ENCODE assay signal across 4 cellular contexts in the genomic region with DNA sequence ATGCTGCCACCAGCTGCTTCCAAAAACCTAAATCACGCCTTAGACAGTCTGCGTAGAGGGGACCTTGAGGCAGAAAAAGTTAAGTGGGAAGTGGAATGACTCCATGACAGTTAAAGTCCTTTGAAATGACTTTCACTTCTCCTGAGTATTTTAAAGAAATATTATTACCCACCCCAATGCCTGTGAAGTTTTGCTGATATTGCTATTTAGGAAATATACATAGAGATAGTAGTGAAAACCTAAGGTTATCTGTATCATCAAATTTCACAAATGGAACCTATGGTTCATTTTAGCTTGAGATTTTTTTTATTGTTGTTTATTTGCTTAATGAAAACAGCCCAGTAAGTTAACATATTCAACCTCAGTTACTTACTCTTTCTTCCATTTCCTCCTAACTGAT.
TF ChIP-seq lines count a peak whose summit lies in the region.

No MANE protein-coding gene starts in this region.

TF ChIP-seq in HepG2, 621 proteins besides CTCF, POLR2A, EP300 and RAD21:
- TF ChIP-seq MAFK (conservative IDR thresholded peaks at IDR 0.05 in 1 of 2, IDR thresholded peaks at IDR 0.05 in 1 of 2; ENCODE audit: low read length in 2 of 2), result peak; percentile 65 to 80; a peak in 3 of 4 replicates
- no peak for TF ChIP-seq ZSCAN29 (CRISPR knock-in tag; conservative IDR thresholded peaks at IDR 0.05)
- TF ChIP-seq BRF2 (CRISPR knock-in tag; IDR thresholded peaks at IDR 0.05), result no peak
- peak; percentile 73 for TF ChIP-seq MAFF (IDR thresholded peaks at IDR 0.05; ENCODE audit: low read depth, low read length)

TF ChIP-seq in IMR-90, 13 proteins besides CTCF, POLR2A, EP300 and RAD21:
- TF ChIP-seq MAFK (IDR thresholded peaks at IDR 0.05; ENCODE audit: low read depth, low read length), result peak; percentile 68
- no peak for TF ChIP-seq ELK1 (IDR thresholded peaks at IDR 0.05; ENCODE audit: borderline replicate concordance, low read depth, low read length)

TF ChIP-seq in K562, 482 proteins besides CTCF, POLR2A, EP300 and RAD21:
- TF ChIP-seq MAFG (tag; conservative IDR thresholded peaks at IDR 0.05) (0 out of 2 replicates have a peak, but pooled peaks have one; percentile 21), CXXC5 (CRISPR knock-in tag; IDR thresholded peaks at IDR 0.05) (no peak), MAFF (IDR thresholded peaks at IDR 0.05; ENCODE audit: low read length) (peak; percentile 56), ZNF316 (IDR thresholded peaks at IDR 0.05) (peak; percentile 45; the same call in 1 of the 2 replicates), C11orf30 (IDR thresholded peaks at IDR 0.05; ENCODE audit: low read depth) (0 out of 2 replicates have a peak, but pooled peaks have one; percentile 20)

TF ChIP-seq in WTC11, 78 proteins besides CTCF, POLR2A, EP300 and RAD21:
- TF ChIP-seq TP53 (CRISPR knock-in tag; IDR thresholded peaks at IDR 0.05), result no peak
- no peak for TF ChIP-seq ZNF416 (CRISPR knock-in tag; IDR thresholded peaks at IDR 0.05)
- no peak for TF ChIP-seq KAT7 (CRISPR knock-in tag; IDR thresholded peaks at IDR 0.05; ENCODE audit: borderline replicate concordance)
- TF ChIP-seq, protein P1, sequence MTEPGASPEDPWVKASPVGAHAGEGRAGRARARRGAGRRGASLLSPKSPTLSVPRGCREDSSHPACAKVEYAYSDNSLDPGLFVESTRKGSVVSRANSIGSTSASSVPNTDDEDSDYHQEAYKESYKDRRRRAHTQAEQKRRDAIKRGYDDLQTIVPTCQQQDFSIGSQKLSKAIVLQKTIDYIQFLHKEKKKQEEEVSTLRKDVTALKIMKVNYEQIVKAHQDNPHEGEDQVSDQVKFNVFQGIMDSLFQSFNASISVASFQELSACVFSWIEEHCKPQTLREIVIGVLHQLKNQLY (CRISPR knock-in tag; IDR thresholded peaks at IDR 0.05), result no peak
- TF ChIP-seq JUN (CRISPR knock-in tag; IDR thresholded peaks at IDR 0.05), result no peak
- no peak for TF ChIP-seq TEAD4 (CRISPR knock-in tag; IDR thresholded peaks at IDR 0.05)
- TF ChIP-seq ZNF232 (CRISPR knock-in tag; IDR thresholded peaks at IDR 0.05), result no peak
- TF ChIP-seq SMAD4 (CRISPR knock-in tag; IDR thresholded peaks at IDR 0.05), result no peak
- no peak for TF ChIP-seq FOXJ3 (CRISPR knock-in tag; IDR thresholded peaks at IDR 0.05; ENCODE audit: borderline replicate concordance)
- TF ChIP-seq SMAD3 (CRISPR knock-in tag; IDR thresholded peaks at IDR 0.05; ENCODE audit: borderline replicate concordance), result no peak
- no peak for TF ChIP-seq ZNF532 (CRISPR knock-in tag; IDR thresholded peaks at IDR 0.05; ENCODE audit: borderline replicate concordance)
TF ChIP-seq in WTC11: peak in this region for 0.
